In genomic region chr10:132716691-132717490, GRCh38 we compare ENCODE assay signal across 22 cellular contexts.
A peak's percentile ranks its signal among the peaks of the same experiment; 100 is the strongest.
DNase-seq lines count a peak whose midpoint lies in the region; ATAC-seq and TF ChIP-seq lines count a peak whose summit lies in the region.
"Had no signal": no experiment of that assay in that cellular context is flagged by ENCODE, and none has a peak within 500 bp of the region (broad histone marks: within the 10 kb centered on the region; RNA-seq: fewer than 3 reads in every experiment).

No MANE protein-coding gene starts in this region.

- H3K36me3 Mint-ChIP-seq in CD14-positive monocyte = peaks cover 44 to 53% of the 10 kb centered on the region in 2 donors
- H3K36me3 Mint-ChIP-seq in activated CD4-positive, alpha-beta memory T cell treated with anti-CD3 and anti-CD28 coated beads, Interleukin-2, amount 10 ng/mL, durations not matched to agents 7 days and 5 days (ENCODE audit: low read depth) = no peaks in the 10 kb centered on the region
- H3K36me3 Mint-ChIP-seq: immature natural killer cell had no signal

- peak in 1 of 2 donors; percentile 30 for ATAC-seq in right cardiac atrium
- ATAC-seq in GM21717 (IDR thresholded peaks at IDR 0.05; ENCODE audit: unreplicated experiment) = no peak
- ATAC-seq: stimulated activated naive B cell treated with anti-CD40 and anti-IgM and Interleukin-4, amounts not matched to agents 10 μg/mL and 1 μg/mL and 100 μg/mL, for 72 hours had no signal

- POLR2A ChIA-PET in activated CD4-positive, alpha-beta memory T cell treated with anti-CD3 and anti-CD28 coated beads, Interleukin-2, amount 10 ng/mL, durations not matched to agents 7 days and 5 days (lab: Charles Lee) = no interaction called here

- no peak overlapping the region for H3K4me3 Mint-ChIP-seq in CD14-positive monocyte
- no peak overlapping the region for H3K4me3 Mint-ChIP-seq in activated CD4-positive, alpha-beta memory T cell treated with anti-CD3 and anti-CD28 coated beads, Interleukin-2, amount 10 ng/mL, durations not matched to agents 7 days and 5 days
- H3K4me3 Mint-ChIP-seq: activated T-cell treated with anti-CD3 and anti-CD28 coated beads, Interleukin-2, amount 50 U/mL, for 24 hours; immature natural killer cell; stimulated activated naive B cell treated with anti-CD40 and anti-IgM and Interleukin-4, amounts not matched to agents 10 μg/mL and 1 μg/mL and 100 μg/mL, for 72 hours had no signal

- intact Hi-C loops in CD14-positive monocyte (cut with micrococcal nuclease) = no loop called here
- intact Hi-C loops in right cardiac atrium (cut with DNase I) = no loop called here
- intact Hi-C loops in posterior cingulate gyrus (cut with DNase I) = no loop called here

- H3K27me3 ChIP-seq in right cardiac atrium (ENCODE audit: control insufficient read depth, insufficient read depth) = no peaks in the 10 kb centered on the region
- H3K27me3 ChIP-seq: esophagus squamous epithelium, hepatocyte had no signal

- H3K4me1 ChIP-seq in right cardiac atrium (ENCODE audit: control insufficient read depth, insufficient read depth, low read length) = no peaks in the 10 kb centered on the region
- H3K4me1 ChIP-seq: esophagus squamous epithelium, HAP-1 had no signal

- peak; percentile 36 for DNase-seq in CD14-positive monocyte (ENCODE audit: low spot score)
- peak; percentile 38 for DNase-seq in MV-4-11 (lab: John Stamatoyannopoulos, UW)
- peak in 2 of 3 donors; percentile 14 to 43 for DNase-seq in right cardiac atrium
- DNase-seq in posterior cingulate gyrus = peak in 6 of 10 donors; percentile 2 to 74 (median 18)
- DNase-seq in retina = no peak
- no peak for DNase-seq in activated CD4-positive, alpha-beta memory T cell treated with anti-CD3 and anti-CD28 coated beads, Interleukin-2, amount 10 ng/mL, durations not matched to agents 7 days and 5 days
- DNase-seq: activated CD4-positive, alpha-beta T cell treated with anti-CD3 and anti-CD28 coated beads for 4 hours; activated naive CD4-positive, alpha-beta T cell; activated T-cell treated with anti-CD3 and anti-CD28 coated beads, Interleukin-2, amount 50 U/mL, for 24 hours; amniotic stem cell; esophagus squamous epithelium; immature natural killer cell; NCI-H1436; NCI-H524 treated with DMSO at 0.1 percent for 48 hours; stimulated activated CD4-positive, alpha-beta T cell treated with anti-CD3 and anti-CD28 coated beads, Interleukin-12 subunit alpha, Interleukin-12 subunit beta, amount 100 ng/mL, for 4 hours; stimulated activated CD4-positive, alpha-beta T cell treated with anti-CD3 and anti-CD28 coated beads, Interleukin-4, amount 100 ng/mL, for 24 hours; stimulated activated naive B cell treated with anti-CD40 and anti-IgM and Interleukin-4, amounts not matched to agents 10 μg/mL and 1 μg/mL and 100 μg/mL, for 72 hours had no signal

- no peak overlapping the region for H3K27ac Mint-ChIP-seq in CD14-positive monocyte
- no peak overlapping the region for H3K27ac Mint-ChIP-seq in activated CD4-positive, alpha-beta memory T cell treated with anti-CD3 and anti-CD28 coated beads, Interleukin-2, amount 10 ng/mL, durations not matched to agents 7 days and 5 days
- H3K27ac Mint-ChIP-seq: activated T-cell treated with anti-CD3 and anti-CD28 coated beads, Interleukin-2, amount 50 U/mL, for 24 hours; immature natural killer cell; stimulated activated naive B cell treated with anti-CD40 and anti-IgM and Interleukin-4, amounts not matched to agents 10 μg/mL and 1 μg/mL and 100 μg/mL, for 72 hours had no signal

- H3K9me3 Mint-ChIP-seq in CD14-positive monocyte = peaks cover 22 to 58% (median 37%) of the 10 kb centered on the region in 7 donors
- H3K9me3 Mint-ChIP-seq in activated CD4-positive, alpha-beta memory T cell treated with anti-CD3 and anti-CD28 coated beads, Interleukin-2, amount 10 ng/mL, durations not matched to agents 7 days and 5 days = peaks cover 11% of the 10 kb centered on the region
- H3K9me3 Mint-ChIP-seq: activated T-cell treated with anti-CD3 and anti-CD28 coated beads, Interleukin-2, amount 50 U/mL, for 24 hours; immature natural killer cell; stimulated activated naive B cell treated with anti-CD40 and anti-IgM and Interleukin-4, amounts not matched to agents 10 μg/mL and 1 μg/mL and 100 μg/mL, for 72 hours had no signal

- H3K27me3 Mint-ChIP-seq in CD14-positive monocyte (ENCODE audit: low read depth in 3 of 3) = peaks cover 0 to 2% (median 0%) of the 10 kb centered on the region in 3 donors
- H3K27me3 Mint-ChIP-seq in activated CD4-positive, alpha-beta memory T cell treated with anti-CD3 and anti-CD28 coated beads, Interleukin-2, amount 10 ng/mL, durations not matched to agents 7 days and 5 days = no peaks in the 10 kb centered on the region
- H3K27me3 Mint-ChIP-seq: activated T-cell treated with anti-CD3 and anti-CD28 coated beads, Interleukin-2, amount 50 U/mL, for 24 hours; stimulated activated naive B cell treated with anti-CD40 and anti-IgM and Interleukin-4, amounts not matched to agents 10 μg/mL and 1 μg/mL and 100 μg/mL, for 72 hours had no signal

- no peak overlapping the region for H3K27ac ChIP-seq in right cardiac atrium (ENCODE audit: low read length)
- H3K27ac ChIP-seq: C4-2B, esophagus squamous epithelium, hepatocyte, thoracic aorta had no signal

- no peaks in the 10 kb centered on the region for H3K4me1 Mint-ChIP-seq in CD14-positive monocyte
- no peaks in the 10 kb centered on the region for H3K4me1 Mint-ChIP-seq in activated CD4-positive, alpha-beta memory T cell treated with anti-CD3 and anti-CD28 coated beads, Interleukin-2, amount 10 ng/mL, durations not matched to agents 7 days and 5 days

- no peaks in the 10 kb centered on the region for H3K9me3 ChIP-seq in right cardiac atrium (ENCODE audit: control insufficient read depth, low read length)
- H3K9me3 ChIP-seq: HAP-1, thoracic aorta had no signal

- CTCF ChIA-PET in activated CD4-positive, alpha-beta memory T cell treated with anti-CD3 and anti-CD28 coated beads, Interleukin-2, amount 10 ng/mL, durations not matched to agents 7 days and 5 days (lab: Charles Lee) = no interaction called here

- no peak overlapping the region for H3K4me3 ChIP-seq in right cardiac atrium (ENCODE audit: low read length)
- H3K4me3 ChIP-seq: esophagus squamous epithelium, HAP-1, hepatocyte, thoracic aorta had no signal

- WGBS in right cardiac atrium = 95% methylated on average over 27 of the region's 27 CpGs

- TF ChIP-seq CTCF in CD14-positive monocyte (IDR thresholded peaks at IDR 0.05) = no peak

Comparison
In these comparisons a context has a peak if more than half of its experiments do, and no peak if none do; other contexts are left out.
1. DNase-seq: peak in CD14-positive monocyte (single experiment), MV-4-11 (single experiment), right cardiac atrium (2 of 3) and posterior cingulate gyrus (6 of 10); none in retina (single experiment) and activated CD4-positive, alpha-beta memory T cell treated with anti-CD3 and anti-CD28 coated beads, Interleukin-2, amount 10 ng/mL, durations not matched to agents 7 days and 5 days (single experiment).